Comparison of ENCODE assay signal across 30 cellular contexts in genomic region chr15:48754011-48754410, GRCh38.
"Had no signal": no experiment of that assay in that cellular context is flagged by ENCODE, and none has a peak within 500 bp of the region (broad histone marks: within the 10 kb centered on the region; RNA-seq: fewer than 3 reads in every experiment).

No MANE protein-coding gene starts in this region.

- H3K4me2 ChIP-seq: hepatocyte, neural progenitor cell had no signal

- H3K4me3 Mint-ChIP-seq: activated B cell treated with CpG ODN at 0.5 μM for 24 hours; activated CD4-positive, alpha-beta T cell treated with anti-CD3 and anti-CD28 coated beads for 36 hours; activated naive CD8-positive, alpha-beta T cell; activated T-cell treated with anti-CD3 and anti-CD28 coated beads, Interleukin-2, amount 50 U/mL, for 4 hours; central memory CD8-positive, alpha-beta T cell; immature natural killer cell; naive thymus-derived CD8-positive, alpha-beta T cell; neural progenitor cell; stimulated activated naive CD8-positive, alpha-beta T cell treated with anti-CD3 and anti-CD28 coated beads, Interleukin-15, Interleukin-2, amounts not matched to agents 100 ng/mL and 50 ng/mL, for 24 hours had no signal

- H3K9me3 Mint-ChIP-seq: activated B cell treated with CpG ODN at 0.5 μM for 24 hours; activated T-cell treated with anti-CD3 and anti-CD28 coated beads, Interleukin-2, amount 50 U/mL, for 4 hours; activated T-helper 2 cell treated with anti-CD3 and anti-CD28 coated beads, Interferon-gamma antibody, Interleukin-2, Interleukin-4, amounts not matched to agents 10 μg/mL and 5 μg/mL and 100 μg/mL, durations not matched to agents 14 hours and 24 hours and 36 hours; central memory CD8-positive, alpha-beta T cell; immature natural killer cell; naive thymus-derived CD8-positive, alpha-beta T cell; neural progenitor cell; stimulated activated naive CD8-positive, alpha-beta T cell treated with anti-CD3 and anti-CD28 coated beads, Interleukin-15, Interleukin-2, amounts not matched to agents 100 ng/mL and 50 ng/mL, for 24 hours had no signal

- H3K4me1 ChIP-seq: adrenal gland, breast epithelium, neural progenitor cell, right atrium auricular region had no signal

- H3K27me3 Mint-ChIP-seq: activated B cell treated with CpG ODN at 0.5 μM for 24 hours; activated CD4-positive, alpha-beta T cell treated with anti-CD3 and anti-CD28 coated beads for 36 hours; activated naive CD8-positive, alpha-beta T cell; central memory CD8-positive, alpha-beta T cell; naive thymus-derived CD8-positive, alpha-beta T cell; progenitor cell of endocrine pancreas; stimulated activated naive CD8-positive, alpha-beta T cell treated with anti-CD3 and anti-CD28 coated beads, Interleukin-15, Interleukin-2, amounts not matched to agents 100 ng/mL and 50 ng/mL, for 24 hours had no signal

- H3K27ac Mint-ChIP-seq: activated B cell treated with CpG ODN at 0.5 μM for 24 hours; activated CD4-positive, alpha-beta T cell treated with anti-CD3 and anti-CD28 coated beads for 36 hours; activated naive CD8-positive, alpha-beta T cell; activated T-helper 2 cell treated with anti-CD3 and anti-CD28 coated beads, Interferon-gamma antibody, Interleukin-2, Interleukin-4, amounts not matched to agents 10 μg/mL and 5 μg/mL and 100 μg/mL, durations not matched to agents 14 hours and 24 hours and 36 hours; immature natural killer cell; naive thymus-derived CD8-positive, alpha-beta T cell; neural progenitor cell; progenitor cell of endocrine pancreas; stimulated activated naive CD8-positive, alpha-beta T cell treated with anti-CD3 and anti-CD28 coated beads, Interleukin-15, Interleukin-2, amounts not matched to agents 100 ng/mL and 50 ng/mL, for 24 hours had no signal

- FAIRE-seq: colon, frontal cortex, urothelium cell line had no signal

- H3K36me3 ChIP-seq: adrenal gland, breast epithelium, right atrium auricular region, thyroid gland had no signal

- H3K27me3 ChIP-seq: adrenal gland, breast epithelium, hepatocyte, neural progenitor cell, right atrium auricular region, thyroid gland had no signal

- DNase-seq: activated B cell treated with CpG ODN at 0.5 μM for 24 hours; activated CD4-positive, alpha-beta T cell treated with anti-CD3 and anti-CD28 coated beads for 36 hours; activated CD4-positive, alpha-beta T cell treated with anti-CD3 and anti-CD28 coated beads, Interleukin-2, amount 50 U/mL, for 4 hours; activated CD8-positive, alpha-beta memory T cell treated with anti-CD3 and anti-CD28 coated beads for 24 hours; activated CD8-positive, alpha-beta memory T cell treated with anti-CD3 and anti-CD28 coated beads, Interleukin-2, amount 50 U/mL, for 48 hours; activated naive CD4-positive, alpha-beta T cell; activated T-cell treated with anti-CD3 and anti-CD28 coated beads, Interleukin-2, amount 50 U/mL, for 4 hours; adrenal gland; effector memory CD4-positive, alpha-beta T cell; glutamatergic neuron; immature natural killer cell; naive thymus-derived CD8-positive, alpha-beta T cell; stimulated activated CD4-positive, alpha-beta T cell treated with anti-CD3 and anti-CD28 coated beads, Interleukin-12 subunit alpha, Interleukin-12 subunit beta, amount 100 ng/mL, for 4 hours; stimulated activated CD4-positive, alpha-beta T cell treated with anti-CD3 and anti-CD28 coated beads, Interleukin-4, amount 100 ng/mL, for 4 hours; substantia nigra; thyroid gland had no signal

- H3K9ac ChIP-seq: neural progenitor cell had no signal

- H3K9me3 ChIP-seq: adrenal gland, breast epithelium, right atrium auricular region, thyroid gland had no signal

- H3K27ac ChIP-seq: adrenal gland, breast epithelium, hepatocyte, neural progenitor cell, right atrium auricular region, thyroid gland had no signal

- H3K4me3 ChIP-seq: adrenal gland, breast epithelium, hepatocyte, lung, neural progenitor cell, right atrium auricular region, thyroid gland had no signal

- ATAC-seq: activated CD4-positive, alpha-beta T cell treated with anti-CD3 and anti-CD28 coated beads for 36 hours; activated T-cell treated with anti-CD3 and anti-CD28 coated beads, Interleukin-2, amount 50 U/mL, for 4 hours; left lobe of liver; naive thymus-derived CD8-positive, alpha-beta T cell had no signal

- H2AFZ ChIP-seq: hepatocyte, neural progenitor cell had no signal

- H3K79me2 ChIP-seq: hepatocyte had no signal

- H3K4me1 Mint-ChIP-seq: activated CD4-positive, alpha-beta T cell treated with anti-CD3 and anti-CD28 coated beads for 36 hours; central memory CD8-positive, alpha-beta T cell; immature natural killer cell; neural progenitor cell had no signal
